ENCODE assay signal across 10 cellular contexts in genomic region chr12:45878630-45879255, GRCh38.
DNase-seq lines count a peak whose midpoint lies in the region; ATAC-seq and TF ChIP-seq lines count a peak whose summit lies in the region.
"Had no signal": no experiment of that assay in that cellular context is flagged by ENCODE, and none has a peak within 500 bp of the region (broad histone marks: within the 10 kb centered on the region; RNA-seq: fewer than 3 reads in every experiment).

No MANE protein-coding gene starts in this region.

- H3K9me3 Mint-ChIP-seq in MCF 10A (ENCODE audit: unreplicated experiment): no peaks in the 10 kb centered on the region
- peaks cover 17% of the 10 kb centered on the region for H3K9me3 Mint-ChIP-seq in T-helper 2 cell treated with Interferon-gamma antibody and Interleukin-4, amounts not matched to agents 5 μg/mL and 100 μg/mL, for 36 hours
- no peaks in the 10 kb centered on the region for H3K9me3 Mint-ChIP-seq in stimulated activated effector memory CD8-positive, alpha-beta T cell treated with anti-CD3 and anti-CD28 coated beads, Interleukin-12 subunit alpha, Interleukin-12 subunit beta, amount 100 ng/mL, for 72 hours

- no peak overlapping the region for H3K4me2 ChIP-seq in mammary epithelial cell (ENCODE audit: insufficient read depth, low read depth, low read length)

- POLR2A ChIA-PET in MCF 10A (lab: Yijun Ruan, JAX): interaction anchor here (0.9 kb wide), 1 partner anchor 32 kb away, joined by 3 read pairs; no protein-coding TSS in a partner anchor

- TF ChIP-seq CTCF in MCF 10A (IDR thresholded peaks at IDR 0.05; ENCODE audit: unreplicated experiment) (no peak), mammary epithelial cell (conservative IDR thresholded peaks at IDR 0.05 in 1 of 2, IDR thresholded peaks at IDR 0.05 in 1 of 2; ENCODE audit: extremely low read depth in 1 of 2, insufficient read depth in 1 of 2, low read depth in 1 of 2, low read length in 2 of 2) (no peak), esophagus muscularis mucosa (IDR thresholded peaks at IDR 0.05) (no peak)

- WGBS in mammary epithelial cell (ENCODE audit: low coverage, missing lambda C conversion rate): 90% methylated on average over 8 of the region's 8 CpGs
- 36% methylated on average over 8 of the region's 8 CpGs for WGBS in esophagus muscularis mucosa

- dilution Hi-C loops in mammary epithelial cell (cut with HindIII; ENCODE audit: low sequenced_read_pairs): no loop called here

- intact Hi-C loops in MCF 10A (cut with micrococcal nuclease): no loop called here
- intact Hi-C loops in mammary epithelial cell (cut with micrococcal nuclease): no loop called here
- intact Hi-C loops in esophagus muscularis mucosa (cut with DNase I): no loop called here

- CTCF ChIA-PET in MCF 10A (lab: Yijun Ruan, JAX): interaction anchor here (0.6 kb wide), 1 partner anchor 38 kb away, joined by 3 read pairs; no protein-coding TSS in a partner anchor
- CTCF ChIA-PET in mammary epithelial cell (lab: Charles Lee; ENCODE audit: low non-redundant PET): no interaction called here

- H3K4me3 ChIP-seq in mammary epithelial cell (replicated peaks in 1 of 3; ENCODE audit: insufficient read depth in 1 of 3, low read depth in 2 of 3, low read length in 3 of 3) (no peak overlapping the region), esophagus muscularis mucosa (no peak overlapping the region)

- no peak for TF ChIP-seq EP300 in esophagus muscularis mucosa (IDR thresholded peaks at IDR 0.05)

- H2AFZ ChIP-seq in mammary epithelial cell (ENCODE audit: low read depth, low read length): no peak overlapping the region

- no peaks in the 10 kb centered on the region for H3K27me3 ChIP-seq in mammary epithelial cell (ENCODE audit: insufficient read depth, low read length)
- no peaks in the 10 kb centered on the region for H3K27me3 ChIP-seq in esophagus muscularis mucosa
- H3K27me3 ChIP-seq: neutrophil had no signal

- no peaks in the 10 kb centered on the region for H3K79me2 ChIP-seq in mammary epithelial cell (ENCODE audit: insufficient read depth, low read length)

- DNase-seq in MCF 10A (ENCODE audit: unreplicated experiment) (peak; percentile 1), mammary epithelial cell (no peak), esophagus muscularis mucosa (ENCODE audit: extremely low spot score) (no peak), GDM1 (lab: John Stamatoyannopoulos, UW) (no peak), HK-2 (ENCODE audit: unreplicated experiment) (no peak), superior temporal gyrus (ENCODE audit: extremely low spot score) (no peak)
- DNase-seq in T-helper 2 cell treated with Interferon-gamma antibody and Interleukin-4, amounts not matched to agents 5 μg/mL and 100 μg/mL, for 36 hours (ENCODE audit: low spot score): peak; percentile 34
- peak in 1 of 2 donors; percentile 51 for DNase-seq in stimulated activated effector memory CD8-positive, alpha-beta T cell treated with anti-CD3 and anti-CD28 coated beads, Interleukin-12 subunit alpha, Interleukin-12 subunit beta, amount 100 ng/mL, for 72 hours (ENCODE audit: low spot score in 2 of 2)
- DNase-seq: NCI-H226 had no signal

- no peaks in the 10 kb centered on the region for H3K4me1 ChIP-seq in mammary epithelial cell (ENCODE audit: insufficient read depth, low read length)
- peaks cover 17 to 25% (median 20%) of the 10 kb centered on the region in 4 donors for H3K4me1 ChIP-seq in esophagus muscularis mucosa

- no peak overlapping the region for H3K9ac ChIP-seq in mammary epithelial cell (ENCODE audit: insufficient read depth, low read length)

- no peaks in the 10 kb centered on the region for H3K27me3 Mint-ChIP-seq in MCF 10A (ENCODE audit: insufficient read depth, unreplicated experiment)
- H3K27me3 Mint-ChIP-seq in T-helper 2 cell treated with Interferon-gamma antibody and Interleukin-4, amounts not matched to agents 5 μg/mL and 100 μg/mL, for 36 hours (ENCODE audit: low read depth): no peaks in the 10 kb centered on the region

- H3K36me3 ChIP-seq in mammary epithelial cell (ENCODE audit: insufficient read depth, low read length) (peaks cover 5% of the 10 kb centered on the region), esophagus muscularis mucosa (peaks cover 25 to 42% (median 30%) of the 10 kb centered on the region in 4 donors)

- H3K27ac ChIP-seq in mammary epithelial cell (ENCODE audit: insufficient read depth, low read depth, low read length) (no peak overlapping the region), esophagus muscularis mucosa (replicated peaks in 1 of 4) (peak overlapping the region in 3 of 4 donors; percentile 9 to 47 (median 16))
- H3K27ac ChIP-seq: neutrophil had no signal

- no peak for TF ChIP-seq POLR2A in esophagus muscularis mucosa (IDR thresholded peaks at IDR 0.05; ENCODE audit: low read depth)

- peak; percentile 76 for ATAC-seq in stimulated activated effector memory CD8-positive, alpha-beta T cell treated with anti-CD3 and anti-CD28 coated beads, Interleukin-12 subunit alpha, Interleukin-12 subunit beta, amount 100 ng/mL, for 72 hours

- H4K20me1 ChIP-seq in mammary epithelial cell (ENCODE audit: insufficient read depth, low read length): no peaks in the 10 kb centered on the region

- H3K9me3 ChIP-seq in mammary epithelial cell (replicated peaks; ENCODE audit: insufficient read depth, low read length): no peaks in the 10 kb centered on the region
- H3K9me3 ChIP-seq in esophagus muscularis mucosa: no peaks in the 10 kb centered on the region
- H3K9me3 ChIP-seq: neutrophil had no signal

- no peak overlapping the region for H3K4me3 Mint-ChIP-seq in MCF 10A (ENCODE audit: unreplicated experiment)
- H3K4me3 Mint-ChIP-seq in T-helper 2 cell treated with Interferon-gamma antibody and Interleukin-4, amounts not matched to agents 5 μg/mL and 100 μg/mL, for 36 hours: peak overlapping the region; percentile 73
- peak overlapping the region; percentile 43 for H3K4me3 Mint-ChIP-seq in stimulated activated effector memory CD8-positive, alpha-beta T cell treated with anti-CD3 and anti-CD28 coated beads, Interleukin-12 subunit alpha, Interleukin-12 subunit beta, amount 100 ng/mL, for 72 hours

- no TSS peak for BruUV-seq in MCF 10A (replicated peaks; lab: Mats Ljungman, UMichigan)
- no TSS peak for BruUV-seq in mammary epithelial cell (replicated peaks; lab: Mats Ljungman, UMichigan)

- peak overlapping the region; percentile 40 for H3K27ac Mint-ChIP-seq in MCF 10A (ENCODE audit: low read depth, unreplicated experiment)
- H3K27ac Mint-ChIP-seq in T-helper 2 cell treated with Interferon-gamma antibody and Interleukin-4, amounts not matched to agents 5 μg/mL and 100 μg/mL, for 36 hours: peak overlapping the region; percentile 85
- H3K27ac Mint-ChIP-seq in stimulated activated effector memory CD8-positive, alpha-beta T cell treated with anti-CD3 and anti-CD28 coated beads, Interleukin-12 subunit alpha, Interleukin-12 subunit beta, amount 100 ng/mL, for 72 hours: peak overlapping the region; percentile 92

- H3K36me3 Mint-ChIP-seq in MCF 10A (ENCODE audit: insufficient read depth, unreplicated experiment): peaks cover 37% of the 10 kb centered on the region
- peaks cover 83% of the 10 kb centered on the region for H3K36me3 Mint-ChIP-seq in T-helper 2 cell treated with Interferon-gamma antibody and Interleukin-4, amounts not matched to agents 5 μg/mL and 100 μg/mL, for 36 hours (ENCODE audit: low read depth)
- peaks cover 87% of the 10 kb centered on the region for H3K36me3 Mint-ChIP-seq in stimulated activated effector memory CD8-positive, alpha-beta T cell treated with anti-CD3 and anti-CD28 coated beads, Interleukin-12 subunit alpha, Interleukin-12 subunit beta, amount 100 ng/mL, for 72 hours

- in situ Hi-C loops in mammary epithelial cell (cut with MboI; ENCODE audit: low sequenced_read_pairs in 2 of 2): no loop called here

- H3K4me1 Mint-ChIP-seq in MCF 10A (ENCODE audit: insufficient read depth, unreplicated experiment): peaks cover 9% of the 10 kb centered on the region
- H3K4me1 Mint-ChIP-seq in T-helper 2 cell treated with Interferon-gamma antibody and Interleukin-4, amounts not matched to agents 5 μg/mL and 100 μg/mL, for 36 hours (ENCODE audit: low read depth): peaks cover 48% of the 10 kb centered on the region
- H3K4me1 Mint-ChIP-seq in stimulated activated effector memory CD8-positive, alpha-beta T cell treated with anti-CD3 and anti-CD28 coated beads, Interleukin-12 subunit alpha, Interleukin-12 subunit beta, amount 100 ng/mL, for 72 hours: peaks cover 38% of the 10 kb centered on the region

Comparison
In these comparisons a context has a peak if more than half of its experiments do, and no peak if none do; other contexts are left out.
1. DNase-seq: peak in MCF 10A (single experiment) and T-helper 2 cell treated with Interferon-gamma antibody and Interleukin-4, amounts not matched to agents 5 μg/mL and 100 μg/mL, for 36 hours (single experiment); none in mammary epithelial cell (single experiment), esophagus muscularis mucosa (single experiment), GDM1 (single experiment), HK-2 (single experiment) and superior temporal gyrus (single experiment).
2. H3K27ac Mint-ChIP-seq: peak in every context shown above with its lines; median percentile 92 in stimulated activated effector memory CD8-positive, alpha-beta T cell treated with anti-CD3 and anti-CD28 coated beads, Interleukin-12 subunit alpha, Interleukin-12 subunit beta, amount 100 ng/mL, for 72 hours; 85 in T-helper 2 cell treated with Interferon-gamma antibody and Interleukin-4, amounts not matched to agents 5 μg/mL and 100 μg/mL, for 36 hours; 40 in MCF 10A.